Comparison of ENCODE assay signal across 8 cellular contexts in the genomic region with DNA sequence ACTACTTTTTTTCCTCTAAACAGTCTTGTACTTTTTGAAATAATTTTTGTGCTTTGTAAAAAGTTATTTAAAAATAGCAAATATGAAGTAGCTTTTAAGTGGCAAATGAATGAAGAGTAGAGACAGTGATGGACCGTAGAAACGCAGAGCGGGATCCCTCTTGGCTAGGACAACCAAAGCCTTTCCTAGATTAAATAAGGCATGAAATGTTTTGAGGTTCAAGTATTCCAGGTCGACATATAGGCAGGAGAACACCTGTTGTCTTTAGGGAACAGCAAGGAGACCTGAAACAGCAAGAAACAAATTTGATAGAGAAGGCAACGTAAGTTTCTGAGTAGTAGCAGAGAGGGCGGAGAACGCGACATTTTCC. TPM values are rescaled to one million over a fixed set of nuclear protein-coding genes. Genes with fewer than 3 reads are reported as not detected.
A peak's percentile ranks its signal among the peaks of the same experiment; 100 is the strongest.
DNase-seq lines count a peak whose midpoint lies in the region; ATAC-seq and TF ChIP-seq lines count a peak whose summit lies in the region.

No MANE protein-coding gene starts in this region.

- peak overlapping the region; percentile 99 for H3K27ac Mint-ChIP-seq in Caco-2 (ENCODE audit: unreplicated experiment)

- H3K4me1 ChIP-seq in Caco-2 (peaks cover 16% of the 10 kb centered on the region), Panc1 (ENCODE audit: control insufficient read depth, insufficient read depth, low read length) (peaks cover 32% of the 10 kb centered on the region), ovary (ENCODE audit: insufficient read depth) (peaks cover 7% of the 10 kb centered on the region)

- H3K4me1 Mint-ChIP-seq in Caco-2 (ENCODE audit: low read depth, unreplicated experiment), result peaks cover 7% of the 10 kb centered on the region

- H3K4me3 Mint-ChIP-seq in Caco-2 (ENCODE audit: unreplicated experiment), result peak overlapping the region; percentile 94

- no peaks in the 10 kb centered on the region for H3K9me3 Mint-ChIP-seq in Caco-2 (ENCODE audit: unreplicated experiment)

- H3K36me3 ChIP-seq in Caco-2 (ENCODE audit: control insufficient read depth, insufficient read depth, low read length), result no peaks in the 10 kb centered on the region
- H3K36me3 ChIP-seq in Panc1 (ENCODE audit: control insufficient read depth, insufficient read depth, low read length), result peaks cover 2% of the 10 kb centered on the region; the same call in 1 of the 2 replicates
- no peaks in the 10 kb centered on the region for H3K36me3 ChIP-seq in ovary

- TF ChIP-seq POLR2A in ovary (IDR thresholded peaks at IDR 0.05), result no peak

- H3K4me3 ChIP-seq in Caco-2 (ENCODE audit: low read depth, low read length), result peak overlapping the region; percentile 92
- H3K4me3 ChIP-seq in Panc1 (ENCODE audit: low read depth in 2 of 2, low read length in 2 of 2), result peak overlapping the region; percentile 91 to 99
- H3K4me3 ChIP-seq in epithelial cell of proximal tubule (ENCODE audit: low read depth, low read length), result peak overlapping the region; percentile 99
- peak overlapping the region; percentile 70 for H3K4me3 ChIP-seq in ovary

- CTCF ChIA-PET in Caco-2 (lab: Charles Lee) (interaction anchor here (1.0 kb wide), 1 partner anchor 113 kb away, joined by 3 read pairs; the partner anchor contains the start of gene GBF1), Panc1 (lab: Charles Lee) (interaction anchor here (0.5 to 1.4 kb wide), 4 partner anchors 13 to 641 kb away, joined by 3 to 5 read pairs (median 4); no protein-coding TSS in a partner anchor)

- intact Hi-C loops in Caco-2 (cut with micrococcal nuclease; ENCODE audit: unreplicated experiment), result loop anchor here (1.0 to 5.0 kb wide), 6 partner anchors 12 to 94 kb away; partner anchors contain the start of genes ELOVL3, HPS6, LDB1 and NOLC1
- intact Hi-C loops in Panc1 (cut with micrococcal nuclease; ENCODE audit: unreplicated experiment), result no loop called here
- intact Hi-C loops in ovary (cut with DNase I), result no loop called here

- peaks cover 43% of the 10 kb centered on the region for H3K36me3 Mint-ChIP-seq in Caco-2 (ENCODE audit: insufficient read depth, unreplicated experiment)

- DNase-seq in Caco-2, result no peak
- DNase-seq in Panc1 (ENCODE audit: low read depth, low spot score), result no peak
- DNase-seq in epithelial cell of proximal tubule (ENCODE audit: low read depth), result no peak
- no peak for DNase-seq in ovary
- DNase-seq in NCI-H2171 (lab: John Stamatoyannopoulos, UW), result no peak
- DNase-seq in inferior parietal cortex (ENCODE audit: extremely low spot score), result no peak

- H3K27me3 ChIP-seq in Caco-2 (replicated peaks; ENCODE audit: control insufficient read depth, insufficient read depth, low read length), result no peaks in the 10 kb centered on the region
- no peaks in the 10 kb centered on the region for H3K27me3 ChIP-seq in Panc1 (ENCODE audit: control insufficient read depth, insufficient read depth, low read length)
- no peaks in the 10 kb centered on the region for H3K27me3 ChIP-seq in ovary

- no peaks in the 10 kb centered on the region for H3K27me3 Mint-ChIP-seq in Caco-2 (ENCODE audit: insufficient read depth, unreplicated experiment)

- TF ChIP-seq EP300 in ovary (IDR thresholded peaks at IDR 0.05), result no peak

- TF ChIP-seq CTCF in Caco-2 (IDR thresholded peaks at IDR 0.05; ENCODE audit: insufficient read depth in 1 of 2, low read depth in 1 of 2, low read length in 1 of 2, severe bottlenecking in 1 of 2, unreplicated experiment in 1 of 2) (no peak), Panc1 (IDR thresholded peaks at IDR 0.05) (no peak), epithelial cell of proximal tubule (conservative IDR thresholded peaks at IDR 0.05; ENCODE audit: low read depth, low read length) (no peak), ovary (IDR thresholded peaks at IDR 0.05) (no peak)

- 21 to 23% (median 23%) methylated on average over 8 of the region's 8 CpGs for WGBS in ovary, 3 donors

- H3K27ac ChIP-seq in Panc1 (ENCODE audit: low read length) (peak overlapping the region; percentile 96), ovary (peak overlapping the region in 1 of 2 donors; percentile 92)

- in situ Hi-C loops in Panc1 (cut with HindIII; ENCODE audit: low pct_unique_long_range_greater_than_20kb, low sequenced_read_pairs), result no loop called here

- H3K9me3 ChIP-seq in Caco-2 (no peaks in the 10 kb centered on the region), Panc1 (ENCODE audit: control insufficient read depth, insufficient read depth, low read depth, low read length) (no peaks in the 10 kb centered on the region), ovary (no peaks in the 10 kb centered on the region)

- POLR2A ChIA-PET in Caco-2 (lab: Charles Lee) (interaction anchor here (0.5 to 0.7 kb wide), 2 partner anchors 17 to 20 kb away, joined by 3 to 7 read pairs; partner anchors contain the start of gene NOLC1), Panc1 (lab: Charles Lee) (no interaction called here)

- ATAC-seq in Panc1 (no peak), GM18870 (IDR thresholded peaks at IDR 0.05; ENCODE audit: unreplicated experiment) (no peak), HG03139 (IDR thresholded peaks at IDR 0.05; ENCODE audit: unreplicated experiment) (no peak)

- BruUV-seq in Caco-2 (replicated peaks; lab: Mats Ljungman, UMichigan) (no TSS peak), Panc1 (replicated peaks; lab: Mats Ljungman, UMichigan) (no TSS peak)

RNA-seq across cellular contexts. Expression of gene PPRC1, which starts 0.7 kb away (rescaled TPM):
- total RNA-seq in Caco-2 (2022), result 66.6 and 68.5 TPM in 2 replicates
- total RNA-seq in Panc1 (2021; ENCODE audit: unreplicated experiment), result 87.9 TPM
- polyA plus RNA-seq in Panc1 (2012; ENCODE audit: insufficient read length), result 58.1 TPM
- 21.4 and 35.5 TPM in 2 replicates for total RNA-seq in epithelial cell of proximal tubule
- total RNA-seq in ovary, result 10 to 100 TPM; 11.8 to 68.7 (median 44.5) TPM
- polyA plus RNA-seq in ovary, result 10 to 100 TPM; 17.4 to 18.1 TPM

RNA-seq across cellular contexts. Expression of gene LDB1, which starts 12.0 kb away (rescaled TPM):
- 52.3 and 52.4 TPM in 2 replicates for total RNA-seq in Caco-2 (2022)
- 87.6 TPM for total RNA-seq in Panc1 (2021; ENCODE audit: unreplicated experiment)
- polyA plus RNA-seq in Panc1 (2012; ENCODE audit: insufficient read length), result 125 TPM
- 24.5 and 29.5 TPM in 2 replicates for total RNA-seq in epithelial cell of proximal tubule
- 100 to 1,000 TPM in 4 of 7 donors, 10 to 100 TPM in 3; 59.0 to 141 (median 113) TPM for total RNA-seq in ovary
- polyA plus RNA-seq in ovary, result 10 to 100 TPM; 72.0 to 93.2 TPM

RNA-seq across cellular contexts. Expression of gene NOLC1, which starts 20.0 kb away (rescaled TPM):
- 137 and 147 TPM in 2 replicates for total RNA-seq in Caco-2 (2022)
- 182 TPM for total RNA-seq in Panc1 (2021; ENCODE audit: unreplicated experiment)
- 141 TPM for polyA plus RNA-seq in Panc1 (2012; ENCODE audit: insufficient read length)
- 100 and 130 TPM in 2 replicates for total RNA-seq in epithelial cell of proximal tubule
- total RNA-seq in ovary, result 10 to 100 TPM; 32.7 to 68.1 (median 50.2) TPM
- polyA plus RNA-seq in ovary, result 10 to 100 TPM; 32.0 to 88.8 TPM
